In the genomic region with DNA sequence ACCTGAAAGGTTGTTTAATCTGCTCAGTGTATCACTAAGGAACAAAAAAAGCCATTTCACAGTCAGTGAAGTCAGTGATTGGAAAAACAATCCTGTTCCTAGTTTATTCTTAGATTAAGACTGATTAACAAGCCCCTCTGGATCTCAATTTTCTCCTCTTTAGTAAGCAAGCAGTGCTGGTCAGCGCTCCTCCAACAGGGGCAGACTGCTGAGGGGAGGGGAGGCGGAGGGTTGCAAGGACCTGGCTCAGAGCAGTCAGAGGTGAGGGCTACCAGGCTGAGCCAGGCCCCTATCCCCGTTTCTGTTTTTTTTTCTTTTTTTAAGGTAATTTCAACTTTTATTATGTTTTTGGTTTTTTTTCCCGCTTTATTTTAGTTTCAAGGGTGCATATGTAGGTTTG, we compare ENCODE assay signal across 24 cellular contexts. TPM values are rescaled to one million over a fixed set of nuclear protein-coding genes. Genes with fewer than 3 reads are reported as not detected.
"Had no signal": no experiment of that assay in that cellular context is flagged by ENCODE, and none has a peak within 500 bp of the region (broad histone marks: within the 10 kb centered on the region; RNA-seq: fewer than 3 reads in every experiment).

No MANE protein-coding gene starts in this region.

- H3K27ac ChIP-seq: adrenal gland, heart right ventricle, tibial artery had no signal

- H3K4me1 ChIP-seq: adrenal gland, heart right ventricle, tibial artery had no signal

- ATAC-seq: heart right ventricle, natural killer cell, T-cell had no signal

- H3K27me3 ChIP-seq: adrenal gland had no signal

- DNase-seq: activated T-cell treated with anti-CD3 and anti-CD28 coated beads, Interleukin-2, amount 50 U/mL, for 1 hour; adrenal gland; cerebellar nuclear complex; cortex of kidney; heart right ventricle; kidney; midbrain; natural killer cell; retina; stimulated activated CD4-positive, alpha-beta T cell treated with anti-CD3 and anti-CD28 coated beads, Interleukin-12 subunit alpha, Interleukin-12 subunit beta, amount 100 ng/mL, for 4 hours; stimulated activated CD4-positive, alpha-beta T cell treated with anti-CD3 and anti-CD28 coated beads, Interleukin-4, amount 100 ng/mL, for 4 hours; substantia nigra; T-cell; tibial artery had no signal

- H3K9me3 ChIP-seq: adrenal gland, heart right ventricle, tibial artery had no signal

- H3K36me3 ChIP-seq: adrenal gland, heart right ventricle, tibial artery had no signal

- H3K4me3 ChIP-seq: adrenal gland, heart right ventricle, tibial artery had no signal

- FAIRE-seq: astrocyte, bronchial epithelial cell, endometrium, kidney, TTC549 had no signal

RNA-seq across cellular contexts. Expression of a gene that starts 24.7 kb away (rescaled TPM):
- total RNA-seq: natural killer cell, osteocyte had no signal

RNA-seq across cellular contexts. Expression of a gene that starts 37.5 kb away (rescaled TPM):
- total RNA-seq: adrenal gland, astrocyte, bronchial epithelial cell, epithelial cell of proximal tubule, fibroblast of villous mesenchyme, heart right ventricle, kidney, liver, natural killer cell, osteocyte, progenitor cell of endocrine pancreas, T-cell, ureter had no signal
- polyA plus RNA-seq: adrenal gland, heart right ventricle, liver had no signal
